9 cellular contexts compared by ENCODE assay signal in genomic region chr1:151147685-151148084, GRCh38. TPM values are rescaled to one million over a fixed set of nuclear protein-coding genes. Genes with fewer than 3 reads are reported as not detected.
DNase-seq lines count a peak whose midpoint lies in the region; ATAC-seq and TF ChIP-seq lines count a peak whose summit lies in the region.
"Had no signal": no experiment of that assay in that cellular context is flagged by ENCODE, and none has a peak within 500 bp of the region (broad histone marks: within the 10 kb centered on the region; RNA-seq: fewer than 3 reads in every experiment).

No MANE protein-coding gene starts in this region.

- no peak for TF ChIP-seq CTCF in gastroesophageal sphincter (IDR thresholded peaks at IDR 0.05)

- H3K36me3 ChIP-seq in gastroesophageal sphincter (no peaks in the 10 kb centered on the region), stomach smooth muscle (ENCODE audit: control insufficient read depth in 2 of 2, insufficient read depth in 2 of 2, low read length in 2 of 2) (no peaks in the 10 kb centered on the region)

- ATAC-seq in gastroesophageal sphincter (no peak), HG03442 (IDR thresholded peaks at IDR 0.05; ENCODE audit: unreplicated experiment) (no peak)

- H3K4me1 ChIP-seq in gastroesophageal sphincter (peaks cover 0 to 46% (median 25%) of the 10 kb centered on the region in 3 donors), stomach smooth muscle (ENCODE audit: control insufficient read depth, insufficient read depth, low read length) (peaks cover 46% of the 10 kb centered on the region)

- WGBS in gastroesophageal sphincter (ENCODE audit: low coverage in 1 of 2), 2 donors = no CpG with 5 or more reads among the region's 2 CpGs

- no peak for TF ChIP-seq POLR2A in gastroesophageal sphincter (IDR thresholded peaks at IDR 0.05)

- peaks cover 19% of the 10 kb centered on the region for H3K4me1 Mint-ChIP-seq in activated T-cell treated with anti-CD3 and anti-CD28 coated beads, Interleukin-2, amount 50 U/mL, for 24 hours (ENCODE audit: low read depth)

- TF ChIP-seq EP300 in gastroesophageal sphincter (IDR thresholded peaks at IDR 0.05) = no peak

- peaks cover 4% of the 10 kb centered on the region for H3K27me3 Mint-ChIP-seq in activated T-cell treated with anti-CD3 and anti-CD28 coated beads, Interleukin-2, amount 50 U/mL, for 24 hours

- no peak overlapping the region for H3K4me3 ChIP-seq in gastroesophageal sphincter
- peak overlapping the region in 1 of 2 donors; percentile 88 for H3K4me3 ChIP-seq in stomach smooth muscle (ENCODE audit: low read length in 2 of 2)

- H3K9me3 Mint-ChIP-seq in activated T-cell treated with anti-CD3 and anti-CD28 coated beads, Interleukin-2, amount 50 U/mL, for 24 hours = no peaks in the 10 kb centered on the region

- H3K27ac Mint-ChIP-seq in activated T-cell treated with anti-CD3 and anti-CD28 coated beads, Interleukin-2, amount 50 U/mL, for 24 hours = no peak overlapping the region

- H3K27ac ChIP-seq in gastroesophageal sphincter = peak overlapping the region in 3 of 4 donors; percentile 82 to 93 (median 86)
- H3K27ac ChIP-seq in stomach smooth muscle (ENCODE audit: low read length) = peak overlapping the region; percentile 86

- no peaks in the 10 kb centered on the region for H3K36me3 Mint-ChIP-seq in activated T-cell treated with anti-CD3 and anti-CD28 coated beads, Interleukin-2, amount 50 U/mL, for 24 hours (ENCODE audit: low read depth)

- H3K4me3 Mint-ChIP-seq in activated T-cell treated with anti-CD3 and anti-CD28 coated beads, Interleukin-2, amount 50 U/mL, for 24 hours = peak overlapping the region; percentile 83

- no peak for DNase-seq in activated T-cell treated with anti-CD3 and anti-CD28 coated beads, Interleukin-2, amount 50 U/mL, for 24 hours
- no peak for DNase-seq in activated T-cell treated with anti-CD3 and anti-CD28 coated beads, Interleukin-2, amount 50 U/mL, for 1 hour
- DNase-seq in NCI-H69 (lab: John Stamatoyannopoulos, UW) = no peak
- DNase-seq: activated CD4-positive, alpha-beta T cell treated with anti-CD3 and anti-CD28 coated beads, Interleukin-2, amount 50 U/mL, for 48 hours; cortex of kidney; PC-3 had no signal

- H3K27me3 ChIP-seq in gastroesophageal sphincter (no peaks in the 10 kb centered on the region), stomach smooth muscle (ENCODE audit: control insufficient read depth in 1 of 2, insufficient read depth in 2 of 2, low read length in 2 of 2) (no peaks in the 10 kb centered on the region)

- peak overlapping the region; percentile 84 to 85 for H3K9ac ChIP-seq in stomach smooth muscle (ENCODE audit: low read length in 2 of 2)

- H3K9me3 ChIP-seq in gastroesophageal sphincter (no peaks in the 10 kb centered on the region), stomach smooth muscle (ENCODE audit: control insufficient read depth in 2 of 2, low read length in 2 of 2) (no peaks in the 10 kb centered on the region)

RNA-seq across cellular contexts. Expression of gene SEMA6C, which starts 1.3 kb away (rescaled TPM):
- 10 to 100 TPM in 1 of 4 donors, 1 to 10 TPM in 3; 6.1 to 13.9 (median 8.0) TPM for total RNA-seq in gastroesophageal sphincter

RNA-seq across cellular contexts. Expression of gene TNFAIP8L2, which starts 8.8 kb away (rescaled TPM):
- total RNA-seq in gastroesophageal sphincter = 1 to 10 TPM in 3 of 4 donors, under 1 TPM in 1; 0.85 to 7.2 (median 4.4) TPM
- total RNA-seq: PC-3 had no signal

RNA-seq across cellular contexts. Expression of gene LYSMD1, which starts 18.0 kb away (rescaled TPM):
- 10 to 100 TPM; 14.0 to 28.6 (median 14.4) TPM for total RNA-seq in gastroesophageal sphincter

RNA-seq across cellular contexts. Expression of gene SCNM1, which starts 18.3 kb away (rescaled TPM):
- 10 to 100 TPM; 18.7 to 32.0 (median 25.6) TPM for total RNA-seq in gastroesophageal sphincter

RNA-seq across cellular contexts. Expression of gene TMOD4, which starts 28.1 kb away (rescaled TPM):
- total RNA-seq in gastroesophageal sphincter = 1 to 10 TPM in 1 of 4 donors, not detected in 3; 2.2 TPM
